Comparison of ENCODE assay signal across 10 cellular contexts in genomic region chr11:114164546-114164945, GRCh38.
DNase-seq lines count a peak whose midpoint lies in the region; ATAC-seq and TF ChIP-seq lines count a peak whose summit lies in the region.
"Had no signal": no experiment of that assay in that cellular context is flagged by ENCODE, and none has a peak within 500 bp of the region (broad histone marks: within the 10 kb centered on the region; RNA-seq: fewer than 3 reads in every experiment).

No MANE protein-coding gene starts in this region.

- H4K20me1 ChIP-seq in mammary epithelial cell (ENCODE audit: insufficient read depth, low read length): no peaks in the 10 kb centered on the region

- H3K36me3 Mint-ChIP-seq in MCF 10A (ENCODE audit: insufficient read depth, unreplicated experiment) (peaks cover 100% of the 10 kb centered on the region), endodermal cell (ENCODE audit: low read depth) (no peaks in the 10 kb centered on the region), Caco-2 (ENCODE audit: insufficient read depth, unreplicated experiment) (no peaks in the 10 kb centered on the region)

- TF ChIP-seq EP300 in upper lobe of left lung (IDR thresholded peaks at IDR 0.05): no peak

- no peaks in the 10 kb centered on the region for H3K9me3 ChIP-seq in mammary epithelial cell (replicated peaks; ENCODE audit: insufficient read depth, low read length)
- no peaks in the 10 kb centered on the region for H3K9me3 ChIP-seq in endodermal cell (ENCODE audit: control insufficient read depth, low read length)
- H3K9me3 ChIP-seq in neuronal stem cell (replicated peaks in 1 of 2; ENCODE audit: control insufficient read depth in 2 of 2, insufficient read depth in 1 of 2, low read depth in 1 of 2, low read length in 2 of 2): no peaks in the 10 kb centered on the region
- H3K9me3 ChIP-seq in upper lobe of left lung: no peaks in the 10 kb centered on the region
- no peaks in the 10 kb centered on the region for H3K9me3 ChIP-seq in Caco-2

- no peaks in the 10 kb centered on the region for H3K27me3 Mint-ChIP-seq in MCF 10A (ENCODE audit: insufficient read depth, unreplicated experiment)
- H3K27me3 Mint-ChIP-seq in endodermal cell (ENCODE audit: insufficient read depth): peaks cover 5% of the 10 kb centered on the region
- H3K27me3 Mint-ChIP-seq in Caco-2 (ENCODE audit: insufficient read depth, unreplicated experiment): no peaks in the 10 kb centered on the region

- H3K4me3 Mint-ChIP-seq in MCF 10A (ENCODE audit: unreplicated experiment) (peak overlapping the region; percentile 29), endodermal cell (no peak overlapping the region), Caco-2 (ENCODE audit: unreplicated experiment) (no peak overlapping the region)

- H3K9ac ChIP-seq in mammary epithelial cell (ENCODE audit: insufficient read depth, low read length) (no peak overlapping the region), endodermal cell (ENCODE audit: extremely low read depth, low read length, poor library complexity, severe bottlenecking) (no peak overlapping the region), neuronal stem cell (ENCODE audit: low read depth, low read length, poor library complexity) (no peak overlapping the region)

- CTCF ChIA-PET in MCF 10A (lab: Yijun Ruan, JAX) (no interaction called here), mammary epithelial cell (lab: Charles Lee; ENCODE audit: low non-redundant PET) (no interaction called here), Caco-2 (lab: Charles Lee) (no interaction called here)

- dilution Hi-C loops in mammary epithelial cell (cut with HindIII; ENCODE audit: low sequenced_read_pairs): no loop called here

- H3K27ac ChIP-seq in mammary epithelial cell (ENCODE audit: insufficient read depth, low read depth, low read length): no peak overlapping the region
- peak overlapping the region; percentile 75 for H3K27ac ChIP-seq in endodermal cell (ENCODE audit: low read depth, low read length)
- H3K27ac ChIP-seq in neuronal stem cell (replicated peaks; ENCODE audit: low read length): no peak overlapping the region
- H3K27ac ChIP-seq in upper lobe of left lung: peak overlapping the region; percentile 95 to 99 (median 96)

- 98% methylated on average over 9 of the region's 9 CpGs for WGBS in mammary epithelial cell (ENCODE audit: low coverage, missing lambda C conversion rate)
- 88 to 95% methylated on average over 4 to 9 of the region's 9 CpGs for WGBS in endodermal cell (ENCODE audit: insufficient coverage in 1 of 2, insufficient read length in 1 of 2), 2 experiments
- no CpG with 5 or more reads among the region's 9 CpGs for WGBS in neuronal stem cell (ENCODE audit: extremely low coverage in 2 of 2, insufficient read length in 2 of 2, insufficient replicate concordance in 1 of 2), 2 donors
- WGBS in upper lobe of left lung, 2 donors: 89 to 91% methylated on average over 9 of the region's 9 CpGs

- H3K79me1 ChIP-seq in neuronal stem cell (ENCODE audit: low read depth, low read length): peaks cover 11% of the 10 kb centered on the region

- no peak for TF ChIP-seq CTCF in MCF 10A (IDR thresholded peaks at IDR 0.05; ENCODE audit: unreplicated experiment)
- TF ChIP-seq CTCF in mammary epithelial cell (conservative IDR thresholded peaks at IDR 0.05 in 1 of 2, IDR thresholded peaks at IDR 0.05 in 1 of 2; ENCODE audit: extremely low read depth in 1 of 2, insufficient read depth in 1 of 2, low read depth in 1 of 2, low read length in 2 of 2): no peak
- no peak for TF ChIP-seq CTCF in endodermal cell (conservative IDR thresholded peaks at IDR 0.05)
- TF ChIP-seq CTCF in upper lobe of left lung (IDR thresholded peaks at IDR 0.05): no peak
- TF ChIP-seq CTCF in Caco-2 (IDR thresholded peaks at IDR 0.05; ENCODE audit: insufficient read depth in 1 of 2, low read depth in 1 of 2, low read length in 1 of 2, severe bottlenecking in 1 of 2, unreplicated experiment in 1 of 2): no peak

- H3K4me2 ChIP-seq in mammary epithelial cell (ENCODE audit: insufficient read depth, low read depth, low read length) (no peak overlapping the region), neuronal stem cell (ENCODE audit: insufficient read depth, low read length, poor library complexity, severe bottlenecking) (no peak overlapping the region)

- no peak overlapping the region for H2BK15ac ChIP-seq in neuronal stem cell (ENCODE audit: low read length)

- H3K27ac Mint-ChIP-seq in MCF 10A (ENCODE audit: low read depth, unreplicated experiment) (peak overlapping the region; percentile 99), endodermal cell (no peak overlapping the region), Caco-2 (ENCODE audit: unreplicated experiment) (no peak overlapping the region)

- no peak overlapping the region for H3K4me3 ChIP-seq in mammary epithelial cell (replicated peaks in 1 of 3; ENCODE audit: insufficient read depth in 1 of 3, low read depth in 2 of 3, low read length in 3 of 3)
- no peak overlapping the region for H3K4me3 ChIP-seq in endodermal cell (ENCODE audit: low read length)
- H3K4me3 ChIP-seq in neuronal stem cell (ENCODE audit: low read length in 2 of 2): no peak overlapping the region
- no peak overlapping the region for H3K4me3 ChIP-seq in upper lobe of left lung
- H3K4me3 ChIP-seq in Caco-2 (ENCODE audit: low read depth, low read length): no peak overlapping the region

- no peak overlapping the region for H3K4ac ChIP-seq in neuronal stem cell (ENCODE audit: low read length)

- H3K4me1 Mint-ChIP-seq in MCF 10A (ENCODE audit: insufficient read depth, unreplicated experiment) (peaks cover 94% of the 10 kb centered on the region), endodermal cell (peaks cover 11% of the 10 kb centered on the region), Caco-2 (ENCODE audit: low read depth, unreplicated experiment) (no peaks in the 10 kb centered on the region)

- no peaks in the 10 kb centered on the region for H3K36me3 ChIP-seq in mammary epithelial cell (ENCODE audit: insufficient read depth, low read length)
- H3K36me3 ChIP-seq in endodermal cell (ENCODE audit: control insufficient read depth, insufficient read depth, low read length): no peaks in the 10 kb centered on the region
- peaks cover 0 to 2% of the 10 kb centered on the region in 2 donors for H3K36me3 ChIP-seq in neuronal stem cell (replicated peaks in 1 of 2; ENCODE audit: control insufficient read depth in 2 of 2, insufficient read depth in 2 of 2, low read length in 2 of 2)
- H3K36me3 ChIP-seq in upper lobe of left lung: peaks cover 0 to 21% (median 0%) of the 10 kb centered on the region in 4 donors
- no peaks in the 10 kb centered on the region for H3K36me3 ChIP-seq in Caco-2 (ENCODE audit: control insufficient read depth, insufficient read depth, low read length)

- DNase-seq in MCF 10A (ENCODE audit: unreplicated experiment) (no peak), mammary epithelial cell (no peak), endodermal cell (no peak), neuronal stem cell (ENCODE audit: low spot score) (no peak), upper lobe of left lung (no peak), Caco-2 (no peak), GM03348 (ENCODE audit: low spot score) (no peak)
- DNase-seq: activated CD4-positive, alpha-beta T cell treated with anti-CD3 and anti-CD28 coated beads for 48 hours; NCI-H1105 had no signal

- no peak for TF ChIP-seq POLR2A in upper lobe of left lung (IDR thresholded peaks at IDR 0.05)

- no peak overlapping the region for H4K8ac ChIP-seq in neuronal stem cell (ENCODE audit: low read depth, low read length)

- no peak overlapping the region for H3K14ac ChIP-seq in neuronal stem cell (ENCODE audit: low read length)

- no peak overlapping the region for H2AK5ac ChIP-seq in neuronal stem cell (ENCODE audit: low read depth, low read length)

- H3K18ac ChIP-seq in neuronal stem cell (ENCODE audit: low read length): peak overlapping the region; percentile 50

- POLR2A ChIA-PET in MCF 10A (lab: Yijun Ruan, JAX) (interaction anchor here (1.0 to 33.6 kb wide), 11 partner anchors 1 to 135 kb away, joined by 3 to 1399 read pairs (median 31); partner anchors contain the start of genes NNMT and ZBTB16), Caco-2 (lab: Charles Lee) (no interaction called here)

- H3K27me3 ChIP-seq in mammary epithelial cell (ENCODE audit: insufficient read depth, low read length) (peaks cover 11% of the 10 kb centered on the region), endodermal cell (ENCODE audit: control insufficient read depth, insufficient read depth, low read length, poor library complexity, severe bottlenecking) (no peaks in the 10 kb centered on the region), neuronal stem cell (ENCODE audit: control insufficient read depth in 3 of 3, insufficient read depth in 3 of 3, low read depth in 1 of 3, low read length in 3 of 3) (no peaks in the 10 kb centered on the region), upper lobe of left lung (no peaks in the 10 kb centered on the region), Caco-2 (replicated peaks; ENCODE audit: control insufficient read depth, insufficient read depth, low read length) (no peaks in the 10 kb centered on the region)

- no peak overlapping the region for H4K91ac ChIP-seq in neuronal stem cell (ENCODE audit: low read depth, low read length, poor library complexity)

- no peak for ATAC-seq in upper lobe of left lung (ENCODE audit: low FRiP score in 2 of 2)
- no peak for ATAC-seq in HG03565 (IDR thresholded peaks at IDR 0.05; ENCODE audit: unreplicated experiment)

- H3K9me3 Mint-ChIP-seq in MCF 10A (ENCODE audit: unreplicated experiment) (no peaks in the 10 kb centered on the region), endodermal cell (no peaks in the 10 kb centered on the region), Caco-2 (ENCODE audit: unreplicated experiment) (no peaks in the 10 kb centered on the region)

- no peak overlapping the region for H2BK5ac ChIP-seq in neuronal stem cell (ENCODE audit: low read length)

- H2AFZ ChIP-seq in mammary epithelial cell (ENCODE audit: low read depth, low read length) (no peak overlapping the region), neuronal stem cell (ENCODE audit: low read length) (no peak overlapping the region)

- H3K79me2 ChIP-seq in mammary epithelial cell (ENCODE audit: insufficient read depth, low read length): no peaks in the 10 kb centered on the region

- intact Hi-C loops in MCF 10A (cut with micrococcal nuclease) (loop anchor here (5.0 kb wide), 1 partner anchor 82 kb away; no protein-coding TSS in a partner anchor), mammary epithelial cell (cut with micrococcal nuclease) (loop anchor here (5.0 to 10.0 kb wide), 5 partner anchors 100 to 850 kb away; partner anchors contain the start of genes C11orf71, NNMT, RBM7 and TTC12), Caco-2 (cut with micrococcal nuclease; ENCODE audit: unreplicated experiment) (no loop called here)

- no peak overlapping the region for H2BK120ac ChIP-seq in neuronal stem cell (ENCODE audit: low read depth, low read length)

- BruUV-seq in MCF 10A (replicated peaks; lab: Mats Ljungman, UMichigan) (no TSS peak), mammary epithelial cell (replicated peaks; lab: Mats Ljungman, UMichigan) (no TSS peak), Caco-2 (replicated peaks; lab: Mats Ljungman, UMichigan) (no TSS peak)

- no peak overlapping the region for H3K23ac ChIP-seq in neuronal stem cell (ENCODE audit: low read depth, low read length, poor library complexity)

- H3K4me1 ChIP-seq in mammary epithelial cell (ENCODE audit: insufficient read depth, low read length) (peaks cover 60% of the 10 kb centered on the region), endodermal cell (ENCODE audit: control insufficient read depth, insufficient read depth, low read length) (no peaks in the 10 kb centered on the region), neuronal stem cell (ENCODE audit: control insufficient read depth in 2 of 2, insufficient read depth in 1 of 2, low read depth in 1 of 2, low read length in 2 of 2) (peaks cover 48 to 64% of the 10 kb centered on the region in 2 donors), upper lobe of left lung (peaks cover 94 to 98% (median 96%) of the 10 kb centered on the region in 4 donors), Caco-2 (no peaks in the 10 kb centered on the region)

- in situ Hi-C loops in mammary epithelial cell (cut with MboI; ENCODE audit: low sequenced_read_pairs in 2 of 2): no loop called here

- no peak overlapping the region for H2BK12ac ChIP-seq in neuronal stem cell (ENCODE audit: low read length)

Comparison
In these comparisons a context has a peak if more than half of its experiments do, and no peak if none do; other contexts are left out.
1. H3K27ac ChIP-seq: peak in endodermal cell (single experiment) and upper lobe of left lung (4 of 4); none in mammary epithelial cell (single experiment) and neuronal stem cell (single experiment).